ENCODE assay signal across 19 cellular contexts in the genomic region with DNA sequence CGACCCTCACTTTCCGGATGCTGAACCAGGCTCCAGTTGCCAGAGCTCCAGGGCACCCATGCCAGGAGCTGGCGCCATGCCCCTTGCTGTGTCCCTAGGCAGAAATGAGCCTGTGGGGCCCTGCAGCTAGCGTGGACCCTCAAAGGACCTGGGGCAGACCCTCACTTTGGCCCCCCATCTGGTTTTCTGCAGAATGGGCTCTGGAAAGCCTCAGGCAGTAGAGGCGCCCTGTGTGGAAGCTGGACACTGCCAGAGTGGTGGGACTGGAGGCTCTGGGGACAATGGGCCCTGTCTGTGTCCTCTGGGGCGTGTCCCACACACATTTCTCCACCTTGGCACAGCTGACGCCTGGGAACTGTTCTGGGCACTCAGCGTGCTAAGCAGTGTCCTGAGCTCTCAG. TPM values are rescaled to one million over a fixed set of nuclear protein-coding genes. Genes with fewer than 3 reads are reported as not detected.
DNase-seq lines count a peak whose midpoint lies in the region; ATAC-seq and TF ChIP-seq lines count a peak whose summit lies in the region.
"Had no signal": no experiment of that assay in that cellular context is flagged by ENCODE, and none has a peak within 500 bp of the region (broad histone marks: within the 10 kb centered on the region; RNA-seq: fewer than 3 reads in every experiment).

No MANE protein-coding gene starts in this region.

- peak overlapping the region; percentile 39 for H2BK5ac ChIP-seq in neuronal stem cell (ENCODE audit: low read length)

- no peak for TF ChIP-seq POLR2A in spleen (IDR thresholded peaks at IDR 0.05)

- H2BK15ac ChIP-seq in neuronal stem cell (ENCODE audit: low read length) = no peak overlapping the region

- ATAC-seq in right cardiac atrium (peak; percentile 4 to 6), left cardiac atrium (no peak), upper lobe of right lung (peak; percentile 12), GM18873 (IDR thresholded peaks at IDR 0.05; ENCODE audit: low FRiP score, unreplicated experiment) (no peak)
- ATAC-seq: A549; CD8-positive, alpha-beta T cell had no signal

- H3K18ac ChIP-seq in neuronal stem cell (ENCODE audit: low read length) = no peak overlapping the region

- no peak overlapping the region for H2AK5ac ChIP-seq in neuronal stem cell (ENCODE audit: low read depth, low read length)

- H3K27ac ChIP-seq in right cardiac atrium (ENCODE audit: low read length) = no peak overlapping the region
- no peak overlapping the region for H3K27ac ChIP-seq in neuronal stem cell (replicated peaks; ENCODE audit: low read length)
- no peak overlapping the region for H3K27ac ChIP-seq in upper lobe of right lung
- H3K27ac ChIP-seq in spleen = no peak overlapping the region
- H3K27ac ChIP-seq: A549, BLaER1, C4-2B had no signal

- H3K27me3 ChIP-seq in right cardiac atrium (ENCODE audit: control insufficient read depth, insufficient read depth) (no peaks in the 10 kb centered on the region), neuronal stem cell (ENCODE audit: control insufficient read depth in 3 of 3, insufficient read depth in 3 of 3, low read depth in 1 of 3, low read length in 3 of 3) (no peaks in the 10 kb centered on the region), upper lobe of right lung (no peaks in the 10 kb centered on the region), spleen (replicated peaks in 1 of 7) (no peaks in the 10 kb centered on the region)
- H3K27me3 ChIP-seq: BLaER1 had no signal

- no peaks in the 10 kb centered on the region for H3K9me3 ChIP-seq in right cardiac atrium (ENCODE audit: control insufficient read depth, low read length)
- H3K9me3 ChIP-seq in neuronal stem cell (replicated peaks in 1 of 2; ENCODE audit: control insufficient read depth in 2 of 2, insufficient read depth in 1 of 2, low read depth in 1 of 2, low read length in 2 of 2) = peaks cover 0 to 11% of the 10 kb centered on the region in 2 donors
- H3K9me3 ChIP-seq in upper lobe of right lung = no peaks in the 10 kb centered on the region
- H3K9me3 ChIP-seq in spleen = no peaks in the 10 kb centered on the region
- H3K9me3 ChIP-seq: A549, Caco-2, HAP-1 had no signal

- H3K14ac ChIP-seq in neuronal stem cell (ENCODE audit: low read length) = no peak overlapping the region

- H3K79me1 ChIP-seq in neuronal stem cell (ENCODE audit: low read depth, low read length) = peaks cover 1% of the 10 kb centered on the region

- TF ChIP-seq CTCF in upper lobe of right lung (IDR thresholded peaks at IDR 0.05) (no peak), spleen (IDR thresholded peaks at IDR 0.05 in 8 of 11, conservative IDR thresholded peaks at IDR 0.05 in 3 of 11) (no peak)

- H4K91ac ChIP-seq in neuronal stem cell (ENCODE audit: low read depth, low read length, poor library complexity) = no peak overlapping the region

- H2BK120ac ChIP-seq in neuronal stem cell (ENCODE audit: low read depth, low read length) = no peak overlapping the region

- no peak overlapping the region for H2AFZ ChIP-seq in neuronal stem cell (ENCODE audit: low read length)

- no peak overlapping the region for H3K9ac ChIP-seq in neuronal stem cell (ENCODE audit: low read depth, low read length, poor library complexity)
- H3K9ac ChIP-seq: BLaER1 had no signal

- no peaks in the 10 kb centered on the region for H3K4me1 ChIP-seq in right cardiac atrium (ENCODE audit: control insufficient read depth, insufficient read depth, low read length)
- H3K4me1 ChIP-seq in neuronal stem cell (ENCODE audit: control insufficient read depth in 2 of 2, insufficient read depth in 1 of 2, low read depth in 1 of 2, low read length in 2 of 2) = no peaks in the 10 kb centered on the region
- no peaks in the 10 kb centered on the region for H3K4me1 ChIP-seq in upper lobe of right lung
- H3K4me1 ChIP-seq in spleen = peaks cover 0 to 6% (median under 1%) of the 10 kb centered on the region in 6 donors
- H3K4me1 ChIP-seq: A549, BLaER1, Caco-2, HAP-1 had no signal

- peak in 1 of 3 donors; percentile 43 for DNase-seq in right cardiac atrium
- no peak for DNase-seq in left cardiac atrium
- no peak for DNase-seq in neuronal stem cell (ENCODE audit: low spot score)
- DNase-seq in upper lobe of right lung = no peak
- no peak for DNase-seq in spleen
- DNase-seq: 8988T; ACHN; Caco-2; CD4-positive, CD25-positive, alpha-beta regulatory T cell; CD8-positive, alpha-beta T cell; DMS153; DND-41; GOT3; HFFc6 had no signal

- no peak overlapping the region for H2BK12ac ChIP-seq in neuronal stem cell (ENCODE audit: low read length)

- no peak overlapping the region for H4K8ac ChIP-seq in neuronal stem cell (ENCODE audit: low read depth, low read length)

- H3K23ac ChIP-seq in neuronal stem cell (ENCODE audit: low read depth, low read length, poor library complexity) = no peak overlapping the region

- H3K36me3 ChIP-seq in neuronal stem cell (replicated peaks in 1 of 2; ENCODE audit: control insufficient read depth in 2 of 2, insufficient read depth in 2 of 2, low read length in 2 of 2) (peaks cover 7 to 22% of the 10 kb centered on the region in 2 donors), upper lobe of right lung (peaks cover 10% of the 10 kb centered on the region), spleen (peaks cover 0 to 41% (median 18%) of the 10 kb centered on the region in 6 donors)

- WGBS in right cardiac atrium = 78% methylated on average over 8 of the region's 8 CpGs
- WGBS in neuronal stem cell (ENCODE audit: extremely low coverage in 2 of 2, insufficient read length in 2 of 2, insufficient replicate concordance in 1 of 2), 2 donors = no CpG with 5 or more reads among the region's 8 CpGs
- 80 to 92% (median 86%) methylated on average over 4 to 8 of the region's 8 CpGs for WGBS in spleen, 5 donors

- H3K4ac ChIP-seq in neuronal stem cell (ENCODE audit: low read length) = no peak overlapping the region

- intact Hi-C loops in right cardiac atrium (cut with DNase I) = no loop called here
- intact Hi-C loops in left cardiac atrium (cut with DNase I) = no loop called here
- intact Hi-C loops in upper lobe of right lung (cut with DNase I) = no loop called here
- intact Hi-C loops in spleen (cut with DNase I; ENCODE audit: low total_unique reads) = no loop called here

- H3K4me3 ChIP-seq in right cardiac atrium (ENCODE audit: low read length) (no peak overlapping the region), neuronal stem cell (ENCODE audit: low read length in 2 of 2) (no peak overlapping the region), upper lobe of right lung (no peak overlapping the region), spleen (no peak overlapping the region)
- H3K4me3 ChIP-seq: A549, BLaER1, HAP-1 had no signal

- H3K4me2 ChIP-seq in neuronal stem cell (ENCODE audit: insufficient read depth, low read length, poor library complexity, severe bottlenecking) = no peak overlapping the region
- H3K4me2 ChIP-seq: A549, BLaER1 had no signal

RNA-seq across cellular contexts. Expression of a gene that starts 6.3 kb away (rescaled TPM):
- total RNA-seq in right cardiac atrium = 100 to 1,000 TPM; 175 to 210 (median 188) TPM
- 331 TPM for polyA plus RNA-seq in right cardiac atrium
- 100 to 1,000 TPM; 184 to 199 TPM for total RNA-seq in left cardiac atrium
- polyA plus RNA-seq in neuronal stem cell (2013, experiment 1 of 2) = 61.8 TPM
- 60.5 TPM for polyA plus RNA-seq in neuronal stem cell (2013, experiment 2 of 2)
- total RNA-seq in upper lobe of right lung = 92.1 TPM
- 10 to 100 TPM; 61.3 to 85.1 (median 71.7) TPM for total RNA-seq in spleen
- polyA plus RNA-seq in spleen = 100 to 1,000 TPM; 149 to 174 (median 151) TPM

RNA-seq across cellular contexts. Expression of a gene that starts 17.8 kb away (rescaled TPM):
- total RNA-seq in right cardiac atrium = 10 to 100 TPM; 61.2 to 83.1 (median 67.2) TPM
- 81.7 TPM for polyA plus RNA-seq in right cardiac atrium
- total RNA-seq in left cardiac atrium = 10 to 100 TPM; 56.0 to 89.0 TPM
- 91.8 TPM for polyA plus RNA-seq in neuronal stem cell (2013, experiment 1 of 2)
- polyA plus RNA-seq in neuronal stem cell (2013, experiment 2 of 2) = 90.5 TPM
- total RNA-seq in upper lobe of right lung = 165 TPM
- total RNA-seq in spleen = 100 to 1,000 TPM; 167 to 299 (median 208) TPM
- 100 to 1,000 TPM; 111 to 230 (median 199) TPM for polyA plus RNA-seq in spleen

RNA-seq across cellular contexts. Expression of a gene that starts 22.9 kb away (rescaled TPM):
- total RNA-seq in right cardiac atrium (10 to 100 TPM; 21.9 to 38.8 (median 36.3) TPM), left cardiac atrium (10 to 100 TPM; 38.3 to 44.3 TPM), upper lobe of right lung (66.3 TPM), spleen (10 to 100 TPM; 25.9 to 71.7 (median 49.3) TPM)
- polyA plus RNA-seq in right cardiac atrium (39.5 TPM), spleen (10 to 100 TPM; 37.9 to 57.5 (median 44.8) TPM)
- 14.0 TPM for polyA plus RNA-seq in neuronal stem cell (2013, experiment 1 of 2)
- 13.2 TPM for polyA plus RNA-seq in neuronal stem cell (2013, experiment 2 of 2)
- polyA plus RNA-seq: CD4-positive, CD25-positive, alpha-beta regulatory T cell had no signal

RNA-seq across cellular contexts. Expression of a gene that starts 25.8 kb away (rescaled TPM):
- 100 to 1,000 TPM; 121 to 144 (median 132) TPM for total RNA-seq in right cardiac atrium
- polyA plus RNA-seq in right cardiac atrium = 190 TPM
- total RNA-seq in left cardiac atrium = 100 to 1,000 TPM; 112 to 134 TPM
- polyA plus RNA-seq in neuronal stem cell (2013, experiment 1 of 2) = 132 TPM
- polyA plus RNA-seq in neuronal stem cell (2013, experiment 2 of 2) = 135 TPM
- total RNA-seq in upper lobe of right lung = 80.7 TPM
- 100 to 1,000 TPM in 3 of 7 donors, 10 to 100 TPM in 4; 67.4 to 144 (median 91.3) TPM for total RNA-seq in spleen
- polyA plus RNA-seq in spleen = 100 to 1,000 TPM; 101 to 168 (median 122) TPM

RNA-seq across cellular contexts. Expression of a gene that starts 32.1 kb away (rescaled TPM):
- total RNA-seq in right cardiac atrium (10 to 100 TPM; 64.4 to 87.4 (median 66.3) TPM), left cardiac atrium (10 to 100 TPM; 63.5 to 69.2 TPM), upper lobe of right lung (66.0 TPM), spleen (10 to 100 TPM; 34.4 to 59.1 (median 40.1) TPM)
- polyA plus RNA-seq in right cardiac atrium (70.0 TPM), spleen (10 to 100 TPM; 18.1 to 57.3 (median 27.7) TPM)
- 31.8 TPM for polyA plus RNA-seq in neuronal stem cell (2013, experiment 1 of 2)
- polyA plus RNA-seq in neuronal stem cell (2013, experiment 2 of 2) = 31.9 TPM

Comparison
In these comparisons a context has a peak if more than half of its experiments do, and no peak if none do; other contexts are left out.
1. ATAC-seq: peak in right cardiac atrium (2 of 2) and upper lobe of right lung (single experiment); none in left cardiac atrium (0 of 2) and GM18873 (single experiment).